In genomic region chr13:40697711-40698110, GRCh38 we compare ENCODE assay signal across 16 cellular contexts. TPM values are rescaled to one million over a fixed set of nuclear protein-coding genes. Genes with fewer than 3 reads are reported as not detected.
DNase-seq lines count a peak whose midpoint lies in the region; ATAC-seq lines count a peak whose summit lies in the region.
"Had no signal": no experiment of that assay in that cellular context is flagged by ENCODE, and none has a peak within 500 bp of the region (broad histone marks: within the 10 kb centered on the region; RNA-seq: fewer than 3 reads in every experiment).

No MANE protein-coding gene starts in this region.

- no peaks in the 10 kb centered on the region for H3K36me3 Mint-ChIP-seq in naive B cell
- no peaks in the 10 kb centered on the region for H3K36me3 Mint-ChIP-seq in T-helper 2 cell treated with Interferon-gamma antibody and Interleukin-4, amounts not matched to agents 5 μg/mL and 100 μg/mL, for 36 hours (ENCODE audit: low read depth)

- peaks cover 0 to 4% (median 0%) of the 10 kb centered on the region in 7 donors for H3K9me3 Mint-ChIP-seq in naive B cell
- H3K9me3 Mint-ChIP-seq in T-helper 2 cell treated with Interferon-gamma antibody and Interleukin-4, amounts not matched to agents 5 μg/mL and 100 μg/mL, for 36 hours, result no peaks in the 10 kb centered on the region
- H3K9me3 Mint-ChIP-seq: effector memory CD8-positive, alpha-beta T cell had no signal

- no peaks in the 10 kb centered on the region for H3K27me3 Mint-ChIP-seq in naive B cell
- H3K27me3 Mint-ChIP-seq in T-helper 2 cell treated with Interferon-gamma antibody and Interleukin-4, amounts not matched to agents 5 μg/mL and 100 μg/mL, for 36 hours (ENCODE audit: low read depth), result no peaks in the 10 kb centered on the region
- H3K27me3 Mint-ChIP-seq: effector memory CD8-positive, alpha-beta T cell had no signal

- no peak for DNase-seq in naive B cell
- DNase-seq in HuH-7.5 (ENCODE audit: low spot score), result no peak
- DNase-seq in NCI-H2227 treated with DMSO at 0.1 percent for 48 hours (lab: John Stamatoyannopoulos, UW), result no peak
- no peak for DNase-seq in superior temporal gyrus (ENCODE audit: extremely low spot score)
- DNase-seq in T-helper 2 cell treated with Interferon-gamma antibody and Interleukin-4, amounts not matched to agents 5 μg/mL and 100 μg/mL, for 36 hours (ENCODE audit: low spot score), result no peak
- DNase-seq: activated effector memory CD4-positive, alpha-beta T cell treated with Interleukin-2 at 50 U/mL for 16 hours; body of pancreas; effector memory CD8-positive, alpha-beta T cell; gastrocnemius medialis; GDM1; islet precursor cell; MG63; T-helper 2 cell had no signal

- H3K4me3 Mint-ChIP-seq in naive B cell, result no peak overlapping the region
- no peak overlapping the region for H3K4me3 Mint-ChIP-seq in T-helper 2 cell treated with Interferon-gamma antibody and Interleukin-4, amounts not matched to agents 5 μg/mL and 100 μg/mL, for 36 hours
- H3K4me3 Mint-ChIP-seq: effector memory CD8-positive, alpha-beta T cell had no signal

- no peak overlapping the region for H3K27ac Mint-ChIP-seq in naive B cell
- H3K27ac Mint-ChIP-seq in T-helper 2 cell treated with Interferon-gamma antibody and Interleukin-4, amounts not matched to agents 5 μg/mL and 100 μg/mL, for 36 hours, result no peak overlapping the region
- H3K27ac Mint-ChIP-seq: effector memory CD8-positive, alpha-beta T cell had no signal

- ATAC-seq in GM18907 (IDR thresholded peaks at IDR 0.05; ENCODE audit: unreplicated experiment) (peak; percentile 65), GM21576 (IDR thresholded peaks at IDR 0.05; ENCODE audit: unreplicated experiment) (peak; percentile 87), HG03103 (IDR thresholded peaks at IDR 0.05; ENCODE audit: low read depth, unreplicated experiment) (peak; percentile 61), naive B cell (ENCODE audit: low read depth in 2 of 2) (peak; percentile 28 to 53)
- ATAC-seq: body of pancreas; effector memory CD8-positive, alpha-beta T cell; gastrocnemius medialis had no signal

- H3K4me1 Mint-ChIP-seq in naive B cell, result peaks cover 7 to 14% (median 8%) of the 10 kb centered on the region in 3 donors
- no peaks in the 10 kb centered on the region for H3K4me1 Mint-ChIP-seq in T-helper 2 cell treated with Interferon-gamma antibody and Interleukin-4, amounts not matched to agents 5 μg/mL and 100 μg/mL, for 36 hours (ENCODE audit: low read depth)

RNA-seq across cellular contexts. Expression of gene FOXO1, which starts 31.3 kb away (rescaled TPM):
- polyA plus RNA-seq in naive B cell (ENCODE audit: low read depth in 6 of 6), result 100 to 1,000 TPM in 5 of 6 donors, 10 to 100 TPM in 1; 70.3 to 174 (median 117) TPM
